ENCODE assay signal across 9 cellular contexts in genomic region chr19:7331446-7331845, GRCh38.
"Had no signal": no experiment of that assay in that cellular context is flagged by ENCODE, and none has a peak within 500 bp of the region (broad histone marks: within the 10 kb centered on the region; RNA-seq: fewer than 3 reads in every experiment).

No MANE protein-coding gene starts in this region.

- H3K4me2 ChIP-seq: KMS-11 had no signal

- H3K9ac ChIP-seq: GM23248, KMS-11 had no signal

- H2AFZ ChIP-seq: GM23248 had no signal

- H3K27ac Mint-ChIP-seq: H9 had no signal

- H3K27ac ChIP-seq: GM23248, KMS-11 had no signal

- H3K4me3 ChIP-seq: GM23248 had no signal

- DNase-seq: GM23248, GOT3, H9, HCEC 1CT, Karpas-422, KBM-7 had no signal

- H3K4me1 Mint-ChIP-seq: H9 had no signal

- FAIRE-seq: H54, HTR-8/SVneo had no signal

- H3K4me3 Mint-ChIP-seq: H9 had no signal
